In genomic region chr4:87390931-87391782, GRCh38 we compare ENCODE assay signal across 8 cellular contexts. TPM values are rescaled to one million over a fixed set of nuclear protein-coding genes. Genes with fewer than 3 reads are reported as not detected.
DNase-seq lines count a peak whose midpoint lies in the region; ATAC-seq and TF ChIP-seq lines count a peak whose summit lies in the region.

Gene HSD17B11, minus strand, starts transcription at chr4:87391188. Its CDS starts 118 bp downstream, at chr4:87391070.

- peaks cover 3% of the 10 kb centered on the region for H3F3A ChIP-seq in MM.1S (ENCODE audit: insufficient read depth, low read length)

- no peaks in the 10 kb centered on the region for H4K20me1 ChIP-seq in MM.1S (ENCODE audit: insufficient read depth, low read length)

- TF ChIP-seq CTCF in MM.1S (IDR thresholded peaks at IDR 0.05; ENCODE audit: low read length) (peak; percentile 18), nephron progenitor cell (IDR thresholded peaks at IDR 0.05) (no peak)

- no peaks in the 10 kb centered on the region for H3K9me2 ChIP-seq in MM.1S (replicated peaks; ENCODE audit: insufficient read depth, low read length)

- in situ Hi-C loops in G401 (cut with HindIII; ENCODE audit: low sequenced_read_pairs) (no loop called here), HAP-1 (cut with MboI; ENCODE audit: low sequenced_read_pairs) (no loop called here)

- H3K79me2 ChIP-seq in MM.1S (ENCODE audit: low read length) = peaks cover 21% of the 10 kb centered on the region

- H3K4me3 ChIP-seq in HAP-1 (peak within 1 kb of the TSS; percentile 63), MM.1S (ENCODE audit: low read length) (peak within 1 kb of the TSS; percentile 81)

- H3K4me3 Mint-ChIP-seq in nephron progenitor cell = peak within 1 kb of the TSS; percentile 91
- peak within 1 kb of the TSS; percentile 89 to 95 for H3K4me3 Mint-ChIP-seq in stimulated activated naive CD8-positive, alpha-beta T cell treated with anti-CD3 and anti-CD28 coated beads, Interleukin-15, amount 100 ng/mL, for 72 hours

- H3K36me3 Mint-ChIP-seq in nephron progenitor cell (ENCODE audit: low read depth) = peaks cover 35% of the 10 kb centered on the region

- peak; percentile 97 for ATAC-seq in stimulated activated naive CD8-positive, alpha-beta T cell treated with anti-CD3 and anti-CD28 coated beads, Interleukin-15, amount 100 ng/mL, for 72 hours

- H3K9ac ChIP-seq in MM.1S (ENCODE audit: low read length) = peak within 1 kb of the TSS; percentile 73

- H3K4me2 ChIP-seq in MM.1S (ENCODE audit: low read depth, low read length) = peak within 1 kb of the TSS; percentile 84

- peak; percentile 95 for DNase-seq in G401 (ENCODE audit: low spot score)
- DNase-seq in HAP-1 (ENCODE audit: low spot score in 2 of 2) = peak; percentile 90 to 92
- DNase-seq in MM.1S = peak; percentile 95
- DNase-seq in SIG-M5 (lab: John Stamatoyannopoulos, UW) = peak; percentile 85
- peak; percentile 31 for DNase-seq in activated gamma-delta T cell (lab: John Stamatoyannopoulos, UW)
- DNase-seq in fibroblast of the conjunctiva (ENCODE audit: low read depth) = peak; percentile 94
- peak; percentile 75 for DNase-seq in nephron progenitor cell
- peak; percentile 76 to 84 for DNase-seq in stimulated activated naive CD8-positive, alpha-beta T cell treated with anti-CD3 and anti-CD28 coated beads, Interleukin-15, amount 100 ng/mL, for 72 hours

- peak within 1 kb of the TSS; percentile 49; the same call in 1 of the 2 replicates for H3K27ac ChIP-seq in MM.1S (ENCODE audit: low read length)

- peaks cover 41% of the 10 kb centered on the region for H3K9me3 Mint-ChIP-seq in nephron progenitor cell
- no peaks in the 10 kb centered on the region for H3K9me3 Mint-ChIP-seq in stimulated activated naive CD8-positive, alpha-beta T cell treated with anti-CD3 and anti-CD28 coated beads, Interleukin-15, amount 100 ng/mL, for 72 hours

- peaks cover 2% of the 10 kb centered on the region for H3K27me3 Mint-ChIP-seq in nephron progenitor cell (ENCODE audit: low read depth, poor library complexity)
- H3K27me3 Mint-ChIP-seq in stimulated activated naive CD8-positive, alpha-beta T cell treated with anti-CD3 and anti-CD28 coated beads, Interleukin-15, amount 100 ng/mL, for 72 hours = no peaks in the 10 kb centered on the region

- H3K27me3 ChIP-seq in HAP-1 (ENCODE audit: low read depth) = no peaks in the 10 kb centered on the region
- H3K27me3 ChIP-seq in MM.1S (replicated peaks; ENCODE audit: insufficient read depth, low read length) = no peaks in the 10 kb centered on the region

- H3K36me3 ChIP-seq in HAP-1 (replicated peaks) (peaks cover 11% of the 10 kb centered on the region), MM.1S (replicated peaks; ENCODE audit: insufficient read depth, low read length) (no peaks in the 10 kb centered on the region)

- H3K27ac Mint-ChIP-seq in nephron progenitor cell = peak within 1 kb of the TSS; percentile 95
- H3K27ac Mint-ChIP-seq in stimulated activated naive CD8-positive, alpha-beta T cell treated with anti-CD3 and anti-CD28 coated beads, Interleukin-15, amount 100 ng/mL, for 72 hours = peak within 1 kb of the TSS; percentile 92 to 95

- peaks cover 11% of the 10 kb centered on the region for H3K4me1 ChIP-seq in HAP-1
- 0 out of 2 replicates have a peak, but pooled peaks cover 6% of the 10 kb centered on the region for H3K4me1 ChIP-seq in MM.1S (ENCODE audit: low read length)

- H3K9me3 ChIP-seq in HAP-1 = peaks cover 4% of the 10 kb centered on the region; the same call in 1 of the 2 replicates
- no peaks in the 10 kb centered on the region for H3K9me3 ChIP-seq in MM.1S (replicated peaks; ENCODE audit: insufficient read depth, low read length)

- peaks cover 36% of the 10 kb centered on the region for H3K4me1 Mint-ChIP-seq in nephron progenitor cell
- peaks cover 43% of the 10 kb centered on the region for H3K4me1 Mint-ChIP-seq in stimulated activated naive CD8-positive, alpha-beta T cell treated with anti-CD3 and anti-CD28 coated beads, Interleukin-15, amount 100 ng/mL, for 72 hours

- H2AFZ ChIP-seq in MM.1S (ENCODE audit: low read length) = peak within 1 kb of the TSS; percentile 97

RNA-seq across cellular contexts. Expression of gene HSD17B11, which starts in this region (rescaled TPM):
- total RNA-seq in G401 (2014; rRNA removed; shearing (Covaris generic)) = 13.7 and 25.9 TPM in 2 replicates

Comparison
In these comparisons a context has a peak if more than half of its experiments do, and no peak if none do; other contexts are left out.
1. Peak in every context shown above with its lines: DNase-seq, ATAC-seq, H3K4me3 ChIP-seq and H3K27ac ChIP-seq.
2. DNase-seq: peak in every context shown above with its lines; median percentile 95 in G401; 95 in MM.1S; 94 in fibroblast of the conjunctiva; 91 in HAP-1; 85 in SIG-M5; 80 in stimulated activated naive CD8-positive, alpha-beta T cell treated with anti-CD3 and anti-CD28 coated beads, Interleukin-15, amount 100 ng/mL, for 72 hours; 75 in nephron progenitor cell; 31 in activated gamma-delta T cell.